In the genomic region with DNA sequence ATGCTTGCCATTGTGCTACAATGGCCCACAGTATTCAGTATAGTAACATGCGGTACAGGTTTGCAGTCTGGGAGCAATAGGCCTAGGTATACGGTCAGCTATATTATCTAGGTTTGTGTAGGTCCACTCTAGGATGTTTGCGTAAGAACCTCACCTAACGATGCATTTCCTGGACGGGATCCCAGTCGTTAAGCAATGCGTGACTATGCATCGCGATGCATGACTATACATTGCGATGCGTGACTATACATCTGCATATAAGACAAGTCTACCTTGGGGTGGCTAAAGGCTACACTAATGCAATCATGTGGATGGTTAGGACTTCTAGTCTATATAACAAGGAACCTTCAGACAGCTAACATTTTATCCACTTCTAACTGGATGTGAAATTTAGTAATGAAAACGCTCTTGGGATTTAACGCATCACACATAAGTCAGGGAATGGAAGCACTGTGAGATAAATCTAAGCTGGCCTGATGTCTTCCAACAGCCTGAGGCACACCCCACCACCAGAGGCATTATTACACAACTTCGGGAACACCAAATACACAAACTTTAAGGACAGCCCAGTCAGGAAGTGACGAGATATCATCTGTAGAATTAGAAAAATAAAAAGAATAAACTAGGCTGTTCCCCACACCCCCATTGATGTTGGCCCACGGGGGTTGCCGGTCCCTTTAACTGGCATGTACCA, we compare ENCODE assay signal across 3 cellular contexts.
TF ChIP-seq lines count a peak whose summit lies in the region.

No MANE protein-coding gene starts in this region.

TF ChIP-seq in GM12891, 5 proteins besides CTCF, POLR2A, EP300 and RAD21:
- TF ChIP-seq PAX5 (IDR thresholded peaks at IDR 0.05; ENCODE audit: insufficient read depth, low read length, severe bottlenecking) (no peak), SPI1 (IDR thresholded peaks at IDR 0.05; ENCODE audit: low read depth, low read length) (no peak), POU2F2 (IDR thresholded peaks at IDR 0.05; ENCODE audit: low read depth, low read length) (no peak), TAF1 (IDR thresholded peaks at IDR 0.05; ENCODE audit: low read depth, low read length) (no peak), POLR2AphosphoS5 (IDR thresholded peaks at IDR 0.05; ENCODE audit: low read depth, low read length) (no peak)
TF ChIP-seq in GM12891: peak in this region for 0.

TF ChIP-seq in IMR-90, 13 proteins besides CTCF, POLR2A, EP300 and RAD21:
- no peak for TF ChIP-seq FOS (IDR thresholded peaks at IDR 0.05; ENCODE audit: low read depth, low read length)
- TF ChIP-seq CHD1 (IDR thresholded peaks at IDR 0.05; ENCODE audit: low read depth, low read length) = no peak
- TF ChIP-seq, protein P1, sequence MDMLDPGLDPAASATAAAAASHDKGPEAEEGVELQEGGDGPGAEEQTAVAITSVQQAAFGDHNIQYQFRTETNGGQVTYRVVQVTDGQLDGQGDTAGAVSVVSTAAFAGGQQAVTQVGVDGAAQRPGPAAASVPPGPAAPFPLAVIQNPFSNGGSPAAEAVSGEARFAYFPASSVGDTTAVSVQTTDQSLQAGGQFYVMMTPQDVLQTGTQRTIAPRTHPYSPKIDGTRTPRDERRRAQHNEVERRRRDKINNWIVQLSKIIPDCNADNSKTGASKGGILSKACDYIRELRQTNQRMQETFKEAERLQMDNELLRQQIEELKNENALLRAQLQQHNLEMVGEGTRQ (IDR thresholded peaks at IDR 0.05; ENCODE audit: low read depth, low read length) = no peak
- TF ChIP-seq, protein P2, sequence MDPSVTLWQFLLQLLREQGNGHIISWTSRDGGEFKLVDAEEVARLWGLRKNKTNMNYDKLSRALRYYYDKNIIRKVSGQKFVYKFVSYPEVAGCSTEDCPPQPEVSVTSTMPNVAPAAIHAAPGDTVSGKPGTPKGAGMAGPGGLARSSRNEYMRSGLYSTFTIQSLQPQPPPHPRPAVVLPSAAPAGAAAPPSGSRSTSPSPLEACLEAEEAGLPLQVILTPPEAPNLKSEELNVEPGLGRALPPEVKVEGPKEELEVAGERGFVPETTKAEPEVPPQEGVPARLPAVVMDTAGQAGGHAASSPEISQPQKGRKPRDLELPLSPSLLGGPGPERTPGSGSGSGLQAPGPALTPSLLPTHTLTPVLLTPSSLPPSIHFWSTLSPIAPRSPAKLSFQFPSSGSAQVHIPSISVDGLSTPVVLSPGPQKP (IDR thresholded peaks at IDR 0.05; ENCODE audit: borderline replicate concordance, low read depth, low read length) = no peak
- peak; percentile 23; the same call in 1 of the 2 replicates for TF ChIP-seq CEBPB (IDR thresholded peaks at IDR 0.05; ENCODE audit: low read depth, low read length)
- TF ChIP-seq MAZ (IDR thresholded peaks at IDR 0.05; ENCODE audit: borderline replicate concordance, low read depth, low read length) = no peak
- no peak for TF ChIP-seq NFE2L2 (IDR thresholded peaks at IDR 0.05; ENCODE audit: low read depth, low read length)
- TF ChIP-seq RFX5 (IDR thresholded peaks at IDR 0.05; ENCODE audit: low read depth, low read length) = no peak

TF ChIP-seq in H1, 55 proteins besides CTCF, POLR2A, EP300 and RAD21:
- TF ChIP-seq CEBPB (IDR thresholded peaks at IDR 0.05; ENCODE audit: low read depth, low read length) (0 out of 2 replicates have a peak, but pooled peaks have one; percentile 23), SIX5 (IDR thresholded peaks at IDR 0.05; ENCODE audit: low read depth, low read length) (no peak)
